Comparison of ENCODE assay signal across 10 cellular contexts in the genomic region with DNA sequence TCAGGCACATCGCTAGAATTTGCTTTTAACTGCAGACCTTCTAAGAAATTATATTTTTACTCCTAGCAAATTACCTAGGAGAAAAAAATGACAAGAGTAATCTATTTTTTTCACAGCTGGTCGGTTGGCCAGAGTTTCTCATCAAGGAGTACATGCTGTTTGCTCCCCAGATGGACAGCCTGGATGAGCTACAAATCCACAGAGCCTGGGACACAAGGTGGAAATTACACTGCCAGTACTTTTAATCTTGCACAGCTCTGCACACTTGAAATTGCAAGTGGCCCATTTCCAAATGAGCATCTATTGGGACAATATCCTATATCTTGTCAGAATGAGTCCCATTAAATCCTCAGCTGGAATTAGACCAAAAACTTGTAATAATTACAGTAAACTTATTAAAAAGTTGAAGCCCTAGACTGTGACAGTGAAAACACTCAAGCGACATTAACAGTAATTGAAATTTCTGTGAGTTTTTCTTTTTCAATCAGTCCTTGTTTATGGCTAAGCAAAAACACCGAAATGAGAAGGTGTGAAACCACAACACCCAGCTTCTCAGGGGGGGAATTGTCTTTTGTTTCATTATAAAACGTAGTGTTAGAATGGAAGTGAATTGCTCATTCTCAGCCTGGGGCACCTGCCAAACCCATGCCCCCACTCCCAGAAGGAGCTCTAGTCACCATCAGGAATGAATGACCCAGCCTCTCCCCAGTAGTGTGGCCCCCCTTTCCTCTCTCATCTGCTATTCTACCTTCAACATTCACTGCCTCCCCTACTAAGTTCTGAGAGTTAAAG.
A peak's percentile ranks its signal among the peaks of the same experiment; 100 is the strongest.
DNase-seq lines count a peak whose midpoint lies in the region; ATAC-seq, FAIRE-seq and TF ChIP-seq lines count a peak whose summit lies in the region.
"Had no signal": no experiment of that assay in that cellular context is flagged by ENCODE, and none has a peak within 500 bp of the region (broad histone marks: within the 10 kb centered on the region; RNA-seq: fewer than 3 reads in every experiment).

No MANE protein-coding gene starts in this region.

- CTCF ChIA-PET in activated CD8-positive, alpha-beta T cell treated with anti-CD3 and anti-CD28 coated beads for 36 hours (lab: Charles Lee) = interaction anchor here (1.0 to 1.6 kb wide), 3 partner anchors 10 to 64 kb away, joined by 3 to 4 read pairs (median 3); no protein-coding TSS in a partner anchor

- no peak for FAIRE-seq in urothelium cell line (lab: Jason Lieb, UNC)
- FAIRE-seq: GM12892 had no signal

- peak; percentile 87 for ATAC-seq in HG02763 (IDR thresholded peaks at IDR 0.05; ENCODE audit: unreplicated experiment)
- peak; percentile 82 for ATAC-seq in activated CD8-positive, alpha-beta T cell treated with anti-CD3 and anti-CD28 coated beads for 36 hours
- ATAC-seq in left ventricle myocardium superior = no peak
- ATAC-seq: left lobe of liver had no signal

- H3K36me3 Mint-ChIP-seq in activated CD8-positive, alpha-beta T cell treated with anti-CD3 and anti-CD28 coated beads for 36 hours (ENCODE audit: low read depth) = peaks cover 3% of the 10 kb centered on the region

- H3K27me3 Mint-ChIP-seq in activated CD8-positive, alpha-beta T cell treated with anti-CD3 and anti-CD28 coated beads for 36 hours = peaks cover 6% of the 10 kb centered on the region

- POLR2A ChIA-PET in activated CD8-positive, alpha-beta T cell treated with anti-CD3 and anti-CD28 coated beads for 36 hours (lab: Charles Lee) = no interaction called here

- H3K27ac Mint-ChIP-seq in activated CD8-positive, alpha-beta T cell treated with anti-CD3 and anti-CD28 coated beads for 36 hours = no peak overlapping the region

- peaks cover 14% of the 10 kb centered on the region for H3K4me1 Mint-ChIP-seq in activated CD8-positive, alpha-beta T cell treated with anti-CD3 and anti-CD28 coated beads for 36 hours (ENCODE audit: low read depth)

- intact Hi-C loops in activated CD8-positive, alpha-beta T cell treated with anti-CD3 and anti-CD28 coated beads for 36 hours (cut with micrococcal nuclease) = no loop called here
- intact Hi-C loops in left ventricle myocardium superior (cut with micrococcal nuclease) = no loop called here

- no peak for TF ChIP-seq CTCF in activated CD8-positive, alpha-beta T cell treated with anti-CD3 and anti-CD28 coated beads for 36 hours (IDR thresholded peaks at IDR 0.05)

- peaks cover 14% of the 10 kb centered on the region for H3K9me3 Mint-ChIP-seq in activated CD8-positive, alpha-beta T cell treated with anti-CD3 and anti-CD28 coated beads for 36 hours

- peak; percentile 13 for DNase-seq in stimulated activated naive CD4-positive, alpha-beta T cell treated with Interleukin-2 at 50 U/mL for 16 hours (lab: John Stamatoyannopoulos, UW)
- no peak for DNase-seq in stimulated activated naive CD4-positive, alpha-beta T cell (lab: John Stamatoyannopoulos, UW)
- peak; percentile 57 for DNase-seq in activated CD8-positive, alpha-beta T cell treated with anti-CD3 and anti-CD28 coated beads for 36 hours
- peak; percentile 25 for DNase-seq in urothelium cell line (ENCODE audit: low spot score)
- no peak for DNase-seq in left ventricle myocardium superior
- no peak for DNase-seq in COLO668 (lab: John Stamatoyannopoulos, UW; ENCODE audit: unreplicated experiment)
- no peak for DNase-seq in T1000 (lab: John Stamatoyannopoulos, UW)

- H3K4me3 Mint-ChIP-seq in activated CD8-positive, alpha-beta T cell treated with anti-CD3 and anti-CD28 coated beads for 36 hours = no peak overlapping the region

Comparison
In these comparisons a context has a peak if more than half of its experiments do, and no peak if none do; other contexts are left out.
1. DNase-seq: peak in stimulated activated naive CD4-positive, alpha-beta T cell treated with Interleukin-2 at 50 U/mL for 16 hours (single experiment), activated CD8-positive, alpha-beta T cell treated with anti-CD3 and anti-CD28 coated beads for 36 hours (single experiment) and urothelium cell line (single experiment); none in stimulated activated naive CD4-positive, alpha-beta T cell (0 of 6), left ventricle myocardium superior (single experiment), COLO668 (single experiment) and T1000 (single experiment).